In the genomic region with DNA sequence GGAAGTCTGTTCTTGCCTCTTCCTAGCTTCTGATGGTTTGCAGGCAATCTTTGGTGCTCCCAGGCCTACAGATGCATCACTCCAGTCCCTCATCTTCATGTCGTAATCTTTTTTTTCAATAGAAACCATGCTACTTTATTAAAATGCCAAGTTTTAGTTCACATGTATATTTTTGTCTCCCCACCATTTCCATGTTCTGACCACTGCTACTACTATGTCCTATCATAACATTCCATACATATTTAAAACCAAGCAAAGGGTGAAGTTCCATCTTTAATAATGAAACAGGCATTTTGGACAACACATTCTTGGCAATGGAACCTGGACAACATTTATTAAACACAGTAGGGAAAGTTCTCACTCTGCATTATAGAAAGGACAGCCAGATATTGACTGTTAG, we compare ENCODE assay signal across 32 cellular contexts. TPM values are rescaled to one million over a fixed set of nuclear protein-coding genes. Genes with fewer than 3 reads are reported as not detected.
DNase-seq lines count a peak whose midpoint lies in the region; ATAC-seq and TF ChIP-seq lines count a peak whose summit lies in the region.
"Had no signal": no experiment of that assay in that cellular context is flagged by ENCODE, and none has a peak within 500 bp of the region (broad histone marks: within the 10 kb centered on the region; RNA-seq: fewer than 3 reads in every experiment).

No MANE protein-coding gene starts in this region.

- H3K9me3 Mint-ChIP-seq in HFFc6 (peaks cover 8% of the 10 kb centered on the region; the same call in 1 of the 2 replicates), WTC11 (peaks cover 52% of the 10 kb centered on the region)
- peaks cover 8% of the 10 kb centered on the region for H3K9me3 Mint-ChIP-seq in activated CD4-positive, alpha-beta T cell treated with anti-CD3 and anti-CD28 coated beads for 36 hours (ENCODE audit: low read depth)

- ATAC-seq in GM19455 (IDR thresholded peaks at IDR 0.05; ENCODE audit: unreplicated experiment) (no peak), WTC11 (no peak)
- no peak for ATAC-seq in activated CD4-positive, alpha-beta T cell treated with anti-CD3 and anti-CD28 coated beads for 36 hours
- ATAC-seq: activated naive CD4-positive, alpha-beta T cell treated with anti-CD3 and anti-CD28 coated beads, Interleukin-2, amount 50 U/mL, for 72 hours; HCT116; K562; left colon; T-cell had no signal

- H3K27me3 Mint-ChIP-seq in HFFc6 (ENCODE audit: insufficient read depth) (peaks cover 2% of the 10 kb centered on the region), WTC11 (ENCODE audit: low read depth) (peaks cover 2% of the 10 kb centered on the region)
- H3K27me3 Mint-ChIP-seq in activated CD4-positive, alpha-beta T cell treated with anti-CD3 and anti-CD28 coated beads for 36 hours, result peaks cover 16% of the 10 kb centered on the region

- in situ Hi-C loops in brain microvascular endothelial cell (cut with HindIII; ENCODE audit: low pct_ligation_motif_present, low sequenced_read_pairs), result no loop called here

- intact Hi-C loops in activated CD4-positive, alpha-beta T cell treated with anti-CD3 and anti-CD28 coated beads for 36 hours (cut with DNase I, micrococcal nuclease), result no loop called here

- H3K27ac ChIP-seq in brain microvascular endothelial cell, result no peak overlapping the region
- H3K27ac ChIP-seq: right atrium auricular region, SJSA1, spleen, stomach had no signal

- H3K4me3 ChIP-seq in brain microvascular endothelial cell (ENCODE audit: low read depth, low read length) (no peak overlapping the region), foreskin fibroblast (ENCODE audit: low read depth in 1 of 2, low read length in 2 of 2) (no peak overlapping the region)
- H3K4me3 ChIP-seq: K562, right atrium auricular region, SJSA1, spleen, stomach, tibial artery had no signal

- H3K27ac Mint-ChIP-seq in HFFc6 (no peak overlapping the region), WTC11 (no peak overlapping the region)
- H3K27ac Mint-ChIP-seq in activated CD4-positive, alpha-beta T cell treated with anti-CD3 and anti-CD28 coated beads for 36 hours, result no peak overlapping the region
- H3K27ac Mint-ChIP-seq: activated naive CD4-positive, alpha-beta T cell treated with anti-CD3 and anti-CD28 coated beads, Interleukin-2, amount 50 U/mL, for 72 hours; endodermal cell; T-cell had no signal

- H3K27me3 ChIP-seq in brain microvascular endothelial cell (replicated peaks), result no peaks in the 10 kb centered on the region
- H3K27me3 ChIP-seq: right atrium auricular region, SJSA1, spleen, stomach, tibial artery had no signal

- CTCF ChIA-PET in activated CD4-positive, alpha-beta T cell treated with anti-CD3 and anti-CD28 coated beads for 36 hours (lab: Charles Lee), result no interaction called here
- CTCF ChIA-PET in WTC11 (lab: Charles Lee), result interaction anchor here (1.7 kb wide), 1 partner anchor 41 kb away, joined by 4 read pairs; no protein-coding TSS in a partner anchor

- POLR2A ChIA-PET in activated CD4-positive, alpha-beta T cell treated with anti-CD3 and anti-CD28 coated beads for 36 hours (lab: Charles Lee), result no interaction called here
- POLR2A ChIA-PET in WTC11 (lab: Charles Lee), result no interaction called here

- no peaks in the 10 kb centered on the region for H3K36me3 ChIP-seq in brain microvascular endothelial cell (replicated peaks)
- H3K36me3 ChIP-seq: right atrium auricular region, SJSA1, tibial artery had no signal

- no peaks in the 10 kb centered on the region for H3K36me3 Mint-ChIP-seq in HFFc6 (ENCODE audit: low read depth)
- H3K36me3 Mint-ChIP-seq in activated CD4-positive, alpha-beta T cell treated with anti-CD3 and anti-CD28 coated beads for 36 hours (ENCODE audit: low read depth), result no peaks in the 10 kb centered on the region
- H3K36me3 Mint-ChIP-seq in WTC11, result peaks cover 23% of the 10 kb centered on the region

- H3K4me3 Mint-ChIP-seq in HFFc6 (no peak overlapping the region), WTC11 (no peak overlapping the region)
- no peak overlapping the region for H3K4me3 Mint-ChIP-seq in activated CD4-positive, alpha-beta T cell treated with anti-CD3 and anti-CD28 coated beads for 36 hours
- H3K4me3 Mint-ChIP-seq: endodermal cell, neural crest cell, T-cell had no signal

- peak; percentile 5 for DNase-seq in HFFc6
- peak; percentile 35 for DNase-seq in brain microvascular endothelial cell
- peak; percentile 22 to 59 for DNase-seq in foreskin fibroblast
- DNase-seq in SW480 (ENCODE audit: low spot score), result no peak
- no peak for DNase-seq in activated CD4-positive, alpha-beta T cell treated with anti-CD3 and anti-CD28 coated beads for 36 hours
- no peak for DNase-seq in WTC11 (ENCODE audit: low spot score)
- DNase-seq: activated CD4-positive, alpha-beta T cell treated with anti-CD3 and anti-CD28 coated beads, Interleukin-2, amount 50 U/mL, for 1 hour; activated effector memory CD4-positive, alpha-beta T cell treated with Interleukin-2 at 50 U/mL for 16 hours; activated T-cell treated with anti-CD3 and anti-CD28 coated beads, Interleukin-2, amount 50 U/mL, for 1 hour; C1 segment of cervical spinal cord; central memory CD4-positive, alpha-beta T cell; dermis blood vessel endothelial cell; endodermal cell; left colon; mammary epithelial cell; NCI-H1092 treated with DMSO at 0.1 percent for 48 hours; NCI-H1694 treated with DMSO at 0.1 percent for 48 hours; NCI-H2171; NCI-H510A; RPMI8226; spleen; stimulated activated CD8-positive, alpha-beta memory T cell treated with anti-CD3 and anti-CD28 coated beads, Interleukin-4, amount 100 ng/mL, for 48 hours; stomach; T-cell; tibial artery had no signal

- H3K4me1 Mint-ChIP-seq in HFFc6 (ENCODE audit: low read depth), result no peaks in the 10 kb centered on the region; the same call in 1 of the 2 replicates
- no peaks in the 10 kb centered on the region for H3K4me1 Mint-ChIP-seq in activated CD4-positive, alpha-beta T cell treated with anti-CD3 and anti-CD28 coated beads for 36 hours
- peaks cover 4% of the 10 kb centered on the region for H3K4me1 Mint-ChIP-seq in WTC11
- H3K4me1 Mint-ChIP-seq: endodermal cell, neural crest cell, T-cell had no signal

- TF ChIP-seq CTCF in HFFc6 (IDR thresholded peaks at IDR 0.05), result no peak
- no peak for TF ChIP-seq CTCF in brain microvascular endothelial cell (IDR thresholded peaks at IDR 0.05; ENCODE audit: low read depth, low read length, missing control alignments)
- no peak for TF ChIP-seq CTCF in foreskin fibroblast (IDR thresholded peaks at IDR 0.05; ENCODE audit: low read depth, low read length)
- TF ChIP-seq CTCF in WTC11 (IDR thresholded peaks at IDR 0.05), result no peak

TF ChIP-seq in WTC11, 78 proteins besides CTCF, POLR2A, EP300 and RAD21:
- TF ChIP-seq, protein P1, sequence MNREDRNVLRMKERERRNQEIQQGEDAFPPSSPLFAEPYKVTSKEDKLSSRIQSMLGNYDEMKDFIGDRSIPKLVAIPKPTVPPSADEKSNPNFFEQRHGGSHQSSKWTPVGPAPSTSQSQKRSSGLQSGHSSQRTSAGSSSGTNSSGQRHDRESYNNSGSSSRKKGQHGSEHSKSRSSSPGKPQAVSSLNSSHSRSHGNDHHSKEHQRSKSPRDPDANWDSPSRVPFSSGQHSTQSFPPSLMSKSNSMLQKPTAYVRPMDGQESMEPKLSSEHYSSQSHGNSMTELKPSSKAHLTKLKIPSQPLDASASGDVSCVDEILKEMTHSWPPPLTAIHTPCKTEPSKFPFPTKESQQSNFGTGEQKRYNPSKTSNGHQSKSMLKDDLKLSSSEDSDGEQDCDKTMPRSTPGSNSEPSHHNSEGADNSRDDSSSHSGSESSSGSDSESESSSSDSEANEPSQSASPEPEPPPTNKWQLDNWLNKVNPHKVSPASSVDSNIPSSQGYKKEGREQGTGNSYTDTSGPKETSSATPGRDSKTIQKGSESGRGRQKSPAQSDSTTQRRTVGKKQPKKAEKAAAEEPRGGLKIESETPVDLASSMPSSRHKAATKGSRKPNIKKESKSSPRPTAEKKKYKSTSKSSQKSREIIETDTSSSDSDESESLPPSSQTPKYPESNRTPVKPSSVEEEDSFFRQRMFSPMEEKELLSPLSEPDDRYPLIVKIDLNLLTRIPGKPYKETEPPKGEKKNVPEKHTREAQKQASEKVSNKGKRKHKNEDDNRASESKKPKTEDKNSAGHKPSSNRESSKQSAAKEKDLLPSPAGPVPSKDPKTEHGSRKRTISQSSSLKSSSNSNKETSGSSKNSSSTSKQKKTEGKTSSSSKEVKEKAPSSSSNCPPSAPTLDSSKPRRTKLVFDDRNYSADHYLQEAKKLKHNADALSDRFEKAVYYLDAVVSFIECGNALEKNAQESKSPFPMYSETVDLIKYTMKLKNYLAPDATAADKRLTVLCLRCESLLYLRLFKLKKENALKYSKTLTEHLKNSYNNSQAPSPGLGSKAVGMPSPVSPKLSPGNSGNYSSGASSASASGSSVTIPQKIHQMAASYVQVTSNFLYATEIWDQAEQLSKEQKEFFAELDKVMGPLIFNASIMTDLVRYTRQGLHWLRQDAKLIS (CRISPR knock-in tag; IDR thresholded peaks at IDR 0.05; ENCODE audit: borderline replicate concordance), result no peak
- TF ChIP-seq, protein P2, sequence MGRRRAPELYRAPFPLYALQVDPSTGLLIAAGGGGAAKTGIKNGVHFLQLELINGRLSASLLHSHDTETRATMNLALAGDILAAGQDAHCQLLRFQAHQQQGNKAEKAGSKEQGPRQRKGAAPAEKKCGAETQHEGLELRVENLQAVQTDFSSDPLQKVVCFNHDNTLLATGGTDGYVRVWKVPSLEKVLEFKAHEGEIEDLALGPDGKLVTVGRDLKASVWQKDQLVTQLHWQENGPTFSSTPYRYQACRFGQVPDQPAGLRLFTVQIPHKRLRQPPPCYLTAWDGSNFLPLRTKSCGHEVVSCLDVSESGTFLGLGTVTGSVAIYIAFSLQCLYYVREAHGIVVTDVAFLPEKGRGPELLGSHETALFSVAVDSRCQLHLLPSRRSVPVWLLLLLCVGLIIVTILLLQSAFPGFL (CRISPR knock-in tag; IDR thresholded peaks at IDR 0.05; ENCODE audit: borderline replicate concordance), result no peak
- no peak for TF ChIP-seq NR2C2 (CRISPR knock-in tag; IDR thresholded peaks at IDR 0.05)
- no peak for TF ChIP-seq ZNF219 (CRISPR knock-in tag; IDR thresholded peaks at IDR 0.05; ENCODE audit: borderline replicate concordance)
- TF ChIP-seq NR1H2 (CRISPR knock-in tag; IDR thresholded peaks at IDR 0.05), result no peak

RNA-seq across cellular contexts. Expression of a gene that starts 58.8 kb away (rescaled TPM):
- 1 to 10 TPM; 4.0 to 6.5 (median 5.3) TPM for total RNA-seq in HFFc6 (2021; fragmentation: NEBNext Ultra II Directional; extraction: Animal tissue kit (Norgen Biotek cat#: 25700))
- 10 to 100 TPM; 13.9 to 14.2 TPM for total RNA-seq in activated CD4-positive, alpha-beta T cell treated with anti-CD3 and anti-CD28 coated beads for 36 hours
- total RNA-seq in WTC11 (2021), result 29.9 to 34.3 TPM (median 32.0 TPM) in 3 replicates

Comparison
In these comparisons a context has a peak if more than half of its experiments do, and no peak if none do; other contexts are left out.
1. DNase-seq: peak in HFFc6 (single experiment), brain microvascular endothelial cell (single experiment) and foreskin fibroblast (2 of 2); none in SW480 (single experiment), activated CD4-positive, alpha-beta T cell treated with anti-CD3 and anti-CD28 coated beads for 36 hours (single experiment) and WTC11 (single experiment).